Comparison of ENCODE assay signal across 15 cellular contexts in the genomic region with DNA sequence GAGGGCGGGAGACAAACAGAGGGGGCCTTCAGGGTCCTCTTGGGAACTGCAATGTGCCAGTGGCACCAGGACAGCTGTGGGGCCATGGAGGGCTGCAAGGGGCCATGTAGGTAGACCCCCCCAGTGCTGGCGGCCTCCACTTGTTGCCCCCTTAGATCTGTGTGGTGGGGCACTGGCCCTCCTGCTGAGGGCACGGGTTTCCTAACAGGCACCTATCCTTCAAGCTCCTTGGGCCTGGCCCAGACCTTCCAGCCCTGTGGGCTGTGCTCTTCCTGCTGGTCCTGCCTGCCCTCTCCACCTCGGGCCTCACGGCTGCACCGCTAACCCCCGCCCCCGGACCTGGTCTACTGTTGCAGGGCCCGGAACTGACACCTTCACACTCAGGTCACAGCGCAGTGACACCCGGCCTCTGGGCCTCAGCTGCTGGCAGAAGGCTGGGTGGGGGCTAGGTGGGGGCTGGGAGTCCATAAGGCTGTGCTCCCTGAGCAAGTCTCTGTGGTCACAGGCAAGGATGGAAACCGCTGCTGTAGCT. TPM values are rescaled to one million over a fixed set of nuclear protein-coding genes. Genes with fewer than 3 reads are reported as not detected.
DNase-seq lines count a peak whose midpoint lies in the region; ATAC-seq and TF ChIP-seq lines count a peak whose summit lies in the region.
"Had no signal": no experiment of that assay in that cellular context is flagged by ENCODE, and none has a peak within 500 bp of the region (broad histone marks: within the 10 kb centered on the region; RNA-seq: fewer than 3 reads in every experiment).

No MANE protein-coding gene starts in this region.

- peak; percentile 61 for ATAC-seq in GM18867 (IDR thresholded peaks at IDR 0.05; ENCODE audit: unreplicated experiment)
- ATAC-seq in heart left ventricle = no peak
- ATAC-seq in HG02678 (IDR thresholded peaks at IDR 0.05; ENCODE audit: unreplicated experiment) = no peak

- TF ChIP-seq POLR2A in heart left ventricle (IDR thresholded peaks at IDR 0.05) = no peak

- H3K27ac Mint-ChIP-seq in nephron progenitor cell (no peak overlapping the region), mesothelial cell of epicardium (no peak overlapping the region)
- H3K27ac Mint-ChIP-seq: activated T-helper 2 cell treated with anti-CD3 and anti-CD28 coated beads, Interferon-gamma antibody, Interleukin-2, Interleukin-4, amounts not matched to agents 10 μg/mL and 5 μg/mL and 100 μg/mL, durations not matched to agents 14 hours and 24 hours and 36 hours; T-helper 1 cell treated with Interleukin-12 subunit alpha and Interleukin-12 subunit beta and Interleukin-4 antibody, amounts not matched to agents 30 μg/mL and 1 μg/mL, for 36 hours had no signal

- no peaks in the 10 kb centered on the region for H4K20me1 ChIP-seq in BLaER1

- H3K4me1 Mint-ChIP-seq in nephron progenitor cell = peaks cover 54% of the 10 kb centered on the region
- H3K4me1 Mint-ChIP-seq in mesothelial cell of epicardium = peaks cover 3% of the 10 kb centered on the region

- peaks cover 100% of the 10 kb centered on the region for H3K4me1 ChIP-seq in BLaER1
- H3K4me1 ChIP-seq in heart left ventricle = peaks cover 0 to 16% (median 0%) of the 10 kb centered on the region in 12 donors
- H3K4me1 ChIP-seq: suprapubic skin had no signal

- intact Hi-C loops in heart left ventricle (cut with DNase I) = no loop called here

- H3K27me3 Mint-ChIP-seq in nephron progenitor cell (ENCODE audit: low read depth, poor library complexity) (peaks cover 3% of the 10 kb centered on the region), mesothelial cell of epicardium (ENCODE audit: low read depth) (peaks cover 23% of the 10 kb centered on the region)

- no peaks in the 10 kb centered on the region for H3K27me3 ChIP-seq in BLaER1
- H3K27me3 ChIP-seq in heart left ventricle = peaks cover 0 to 7% (median 0%) of the 10 kb centered on the region in 9 donors
- H3K27me3 ChIP-seq: suprapubic skin had no signal

- peak overlapping the region; percentile 54 for H3K27ac ChIP-seq in BLaER1
- peak overlapping the region in 1 of 12 donors; percentile 53 for H3K27ac ChIP-seq in heart left ventricle
- H3K27ac ChIP-seq: suprapubic skin had no signal

- H3K9ac ChIP-seq in BLaER1 = no peak overlapping the region

- H3K36me3 ChIP-seq in BLaER1 = no peaks in the 10 kb centered on the region
- H3K36me3 ChIP-seq in heart left ventricle = no peaks in the 10 kb centered on the region
- H3K36me3 ChIP-seq: suprapubic skin had no signal

- TF ChIP-seq CTCF in heart left ventricle (IDR thresholded peaks at IDR 0.05) (no peak), nephron progenitor cell (IDR thresholded peaks at IDR 0.05) (no peak), mesothelial cell of epicardium (IDR thresholded peaks at IDR 0.05; ENCODE audit: unreplicated experiment) (no peak)

- H3K4me2 ChIP-seq in BLaER1 = peak overlapping the region; percentile 78

- no peak overlapping the region for H3K4me3 ChIP-seq in BLaER1
- no peak overlapping the region for H3K4me3 ChIP-seq in heart left ventricle
- H3K4me3 ChIP-seq: suprapubic skin had no signal

- H3K36me3 Mint-ChIP-seq in nephron progenitor cell (ENCODE audit: low read depth) (no peaks in the 10 kb centered on the region), mesothelial cell of epicardium (no peaks in the 10 kb centered on the region)

- 81 to 88% (median 84%) methylated on average over 11 to 12 of the region's 12 CpGs for WGBS in heart left ventricle, 4 donors

- DNase-seq in heart left ventricle (peak in 4 of 5 donors; percentile 6 to 60 (median 22)), nephron progenitor cell (peak; percentile 46), mesothelial cell of epicardium (ENCODE audit: low spot score in 2 of 2, unreplicated experiment in 2 of 2) (no peak), NCI-H1694 treated with DMSO at 0.1 percent for 48 hours (lab: John Stamatoyannopoulos, UW) (no peak)
- no peak for DNase-seq in activated CD4-positive, alpha-beta T cell treated with anti-CD3 and anti-CD28 coated beads for 4 hours
- DNase-seq: DMS153, NCI-H2081 treated with DMSO at 0.1 percent for 48 hours had no signal

- H3K4me3 Mint-ChIP-seq in nephron progenitor cell (no peak overlapping the region), mesothelial cell of epicardium (no peak overlapping the region)
- H3K4me3 Mint-ChIP-seq: T-helper 1 cell treated with Interleukin-12 subunit alpha and Interleukin-12 subunit beta and Interleukin-4 antibody, amounts not matched to agents 30 μg/mL and 1 μg/mL, for 36 hours had no signal

- no peaks in the 10 kb centered on the region for H3K9me3 Mint-ChIP-seq in nephron progenitor cell
- H3K9me3 Mint-ChIP-seq in mesothelial cell of epicardium = no peaks in the 10 kb centered on the region
- H3K9me3 Mint-ChIP-seq: activated T-helper 2 cell treated with anti-CD3 and anti-CD28 coated beads, Interferon-gamma antibody, Interleukin-2, Interleukin-4, amounts not matched to agents 10 μg/mL and 5 μg/mL and 100 μg/mL, durations not matched to agents 14 hours and 24 hours and 36 hours; T-helper 1 cell treated with Interleukin-12 subunit alpha and Interleukin-12 subunit beta and Interleukin-4 antibody, amounts not matched to agents 30 μg/mL and 1 μg/mL, for 36 hours had no signal

- H3K9me3 ChIP-seq in BLaER1 = no peaks in the 10 kb centered on the region
- H3K9me3 ChIP-seq in heart left ventricle = no peaks in the 10 kb centered on the region
- H3K9me3 ChIP-seq: suprapubic skin had no signal

RNA-seq across cellular contexts. Expression of a gene that starts 12.6 kb away (rescaled TPM):
- total RNA-seq in heart left ventricle (1 to 10 TPM in 6 of 9 donors, under 1 TPM in 3; 0.49 to 5.1 (median 1.4) TPM), mesothelial cell of epicardium (1.5 to 1.6 TPM (median 1.5 TPM) in 3 replicates)
- under 1 TPM; 0.14 to 0.42 TPM for polyA plus RNA-seq in heart left ventricle
- total RNA-seq: MCF 10A, RPMI7951 had no signal

Comparison
In these comparisons a context has a peak if more than half of its experiments do, and no peak if none do; other contexts are left out.
1. DNase-seq: peak in heart left ventricle (4 of 5) and nephron progenitor cell (single experiment); none in mesothelial cell of epicardium (0 of 2), NCI-H1694 treated with DMSO at 0.1 percent for 48 hours (single experiment) and activated CD4-positive, alpha-beta T cell treated with anti-CD3 and anti-CD28 coated beads for 4 hours (0 of 2).